ENCODE assay signal across 1 cellular context in genomic region chr2:134146161-134146560, GRCh38.
TF ChIP-seq lines count a peak whose summit lies in the region.

No MANE protein-coding gene starts in this region.

TF ChIP-seq in GM12878, 131 proteins besides CTCF, POLR2A, EP300 and RAD21 (continued from another document):
- TF ChIP-seq ZNF592 (IDR thresholded peaks at IDR 0.05), result no peak
